8 cellular contexts compared by ENCODE assay signal in the genomic region with DNA sequence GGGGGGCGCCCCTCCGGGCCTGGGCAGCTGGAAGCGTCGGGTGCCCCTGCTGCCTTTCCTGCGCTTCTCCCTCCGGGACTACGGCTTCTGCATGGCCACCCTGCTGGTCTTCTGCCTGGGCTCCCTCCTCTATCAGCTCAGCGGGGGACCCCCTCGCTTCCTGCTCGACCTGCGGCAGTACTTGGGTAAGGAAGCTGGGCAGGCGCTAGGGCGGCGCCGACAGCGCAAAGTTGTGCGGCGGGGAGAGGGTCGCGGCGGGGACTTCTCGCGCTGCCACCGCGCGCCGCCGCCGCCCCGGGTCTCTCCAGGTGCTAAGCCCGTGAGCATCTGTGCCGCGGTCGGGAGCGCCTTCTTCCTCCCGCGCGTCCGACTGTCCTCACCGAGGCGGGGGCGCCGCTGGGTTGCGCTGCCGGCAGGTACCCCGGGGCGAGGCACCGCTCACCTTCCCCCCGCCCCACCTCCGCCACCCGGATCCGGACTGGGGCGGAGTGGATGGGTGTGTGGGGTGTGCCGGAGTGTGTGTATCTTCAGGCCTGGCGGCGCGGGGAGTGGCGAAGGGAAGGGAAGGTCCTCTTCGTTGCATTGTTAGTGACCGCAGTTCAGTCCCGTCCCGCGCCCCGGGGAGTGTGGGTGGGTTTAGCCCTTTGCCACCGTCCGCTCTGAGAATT. TPM values are rescaled to one million over a fixed set of nuclear protein-coding genes. Genes with fewer than 3 reads are reported as not detected.
DNase-seq lines count a peak whose midpoint lies in the region; ATAC-seq and TF ChIP-seq lines count a peak whose summit lies in the region.

No MANE protein-coding gene starts in this region.

- H3K27ac ChIP-seq in CD8-positive, alpha-beta T cell (ENCODE audit: low read depth, low read length), result no peak overlapping the region
- peak overlapping the region; percentile 65 for H3K27ac ChIP-seq in urinary bladder (ENCODE audit: low read depth)

- no peaks in the 10 kb centered on the region for H3K27me3 ChIP-seq in CD8-positive, alpha-beta T cell (ENCODE audit: insufficient read depth, low read length)

- POLR2A ChIA-PET in CD8-positive, alpha-beta T cell (lab: Charles Lee), result interaction anchor here (3.9 kb wide), 1 partner anchor 12 kb away, joined by 30 read pairs; no protein-coding TSS in a partner anchor

- ATAC-seq in CD8-positive, alpha-beta T cell, result peak; percentile 75
- ATAC-seq in GM21576 (IDR thresholded peaks at IDR 0.05; ENCODE audit: unreplicated experiment) (peak; percentile 34), natural killer cell (peak; percentile 56 to 59 (median 57)), GM19324 (IDR thresholded peaks at IDR 0.05; ENCODE audit: low FRiP score, unreplicated experiment) (no peak)

- peak overlapping the region; percentile 82 for H3K4me3 Mint-ChIP-seq in CD8-positive, alpha-beta T cell
- peak overlapping the region; percentile 92 for H3K4me3 Mint-ChIP-seq in natural killer cell

- peaks cover 11% of the 10 kb centered on the region for H3K4me1 ChIP-seq in CD8-positive, alpha-beta T cell (ENCODE audit: insufficient read depth, low read length)
- no peaks in the 10 kb centered on the region for H3K4me1 ChIP-seq in urinary bladder (ENCODE audit: insufficient read depth)

- peaks cover 26% of the 10 kb centered on the region for H3K4me1 Mint-ChIP-seq in CD8-positive, alpha-beta T cell (ENCODE audit: low read depth)
- peaks cover 40 to 46% of the 10 kb centered on the region in 2 donors for H3K4me1 Mint-ChIP-seq in natural killer cell

- no peaks in the 10 kb centered on the region for H3K36me3 ChIP-seq in CD8-positive, alpha-beta T cell (ENCODE audit: insufficient read depth, low read length)
- H3K36me3 ChIP-seq in urinary bladder (ENCODE audit: insufficient read depth), result no peaks in the 10 kb centered on the region

- H3K4me3 ChIP-seq in CD8-positive, alpha-beta T cell (ENCODE audit: low read depth, low read length), result peak overlapping the region; percentile 63
- peak overlapping the region; percentile 79 for H3K4me3 ChIP-seq in fibroblast of mammary gland (ENCODE audit: control insufficient read depth, low read depth, low read length)
- H3K4me3 ChIP-seq in urinary bladder (ENCODE audit: low read depth, low read length), result peak overlapping the region; percentile 70

- no peaks in the 10 kb centered on the region for H3K9me3 Mint-ChIP-seq in CD8-positive, alpha-beta T cell
- no peaks in the 10 kb centered on the region for H3K9me3 Mint-ChIP-seq in natural killer cell

- TF ChIP-seq CTCF in CD8-positive, alpha-beta T cell (IDR thresholded peaks at IDR 0.05), result no peak
- TF ChIP-seq CTCF in fibroblast of mammary gland (conservative IDR thresholded peaks at IDR 0.05; ENCODE audit: control insufficient read depth, insufficient read depth, low read depth, low read length) (no peak), natural killer cell (IDR thresholded peaks at IDR 0.05) (no peak)

- intact Hi-C loops in CD8-positive, alpha-beta T cell (cut with DNase I, micrococcal nuclease), result loop anchor here (1.0 to 10.0 kb wide), 6 partner anchors 13 to 800 kb away; a partner anchor contains a TSS
- intact Hi-C loops in natural killer cell (cut with micrococcal nuclease), result loop anchor here (5.0 kb wide), 3 partner anchors 85 to 570 kb away; a partner anchor contains a TSS

- peak; percentile 35 to 72 (median 60) for DNase-seq in CD8-positive, alpha-beta T cell
- peak; percentile 40 for DNase-seq in NCI-H226
- peak; percentile 66 for DNase-seq in activated T-cell treated with anti-CD3 and anti-CD28 coated beads, Interleukin-2, amount 50 U/mL, for 1 hour
- DNase-seq in fibroblast of mammary gland (ENCODE audit: low read depth), result peak; percentile 20
- DNase-seq in natural killer cell, result peak; percentile 49

- H3K27me3 Mint-ChIP-seq in CD8-positive, alpha-beta T cell (ENCODE audit: low read depth), result peaks cover 18% of the 10 kb centered on the region
- peaks cover 0 to 8% of the 10 kb centered on the region in 2 donors for H3K27me3 Mint-ChIP-seq in natural killer cell (ENCODE audit: low read depth in 2 of 2)

- peaks cover 3% of the 10 kb centered on the region for H3K36me3 Mint-ChIP-seq in CD8-positive, alpha-beta T cell
- no peaks in the 10 kb centered on the region for H3K36me3 Mint-ChIP-seq in natural killer cell

- peak overlapping the region; percentile 62 for H3K27ac Mint-ChIP-seq in CD8-positive, alpha-beta T cell
- H3K27ac Mint-ChIP-seq in natural killer cell, result peak overlapping the region; percentile 74 to 95

- under 1% methylated on average over 66 of the region's 66 CpGs for WGBS in urinary bladder

- CTCF ChIA-PET in CD8-positive, alpha-beta T cell (lab: Charles Lee), result interaction anchor here (0.9 to 1.6 kb wide), 2 partner anchors 13 to 202 kb away, joined by 3 to 4 read pairs; no protein-coding TSS in a partner anchor

- H3K9me3 ChIP-seq in CD8-positive, alpha-beta T cell (ENCODE audit: low read length), result no peaks in the 10 kb centered on the region

RNA-seq across cellular contexts. Expression of a gene that starts 0.8 kb away (rescaled TPM):
- 1 to 10 TPM in 1 of 2 experiments, under 1 TPM in 1; 0.90 to 1.0 TPM for total RNA-seq in CD8-positive, alpha-beta T cell
- 10 to 100 TPM in 2 of 3 donors, 1 to 10 TPM in 1; 6.3 to 11.9 (median 10.6) TPM for total RNA-seq in natural killer cell
- total RNA-seq in urinary bladder, result 27.8 TPM
- polyA plus RNA-seq in urinary bladder, result 12.4 TPM
